1 cellular context compared by ENCODE assay signal in the genomic region with DNA sequence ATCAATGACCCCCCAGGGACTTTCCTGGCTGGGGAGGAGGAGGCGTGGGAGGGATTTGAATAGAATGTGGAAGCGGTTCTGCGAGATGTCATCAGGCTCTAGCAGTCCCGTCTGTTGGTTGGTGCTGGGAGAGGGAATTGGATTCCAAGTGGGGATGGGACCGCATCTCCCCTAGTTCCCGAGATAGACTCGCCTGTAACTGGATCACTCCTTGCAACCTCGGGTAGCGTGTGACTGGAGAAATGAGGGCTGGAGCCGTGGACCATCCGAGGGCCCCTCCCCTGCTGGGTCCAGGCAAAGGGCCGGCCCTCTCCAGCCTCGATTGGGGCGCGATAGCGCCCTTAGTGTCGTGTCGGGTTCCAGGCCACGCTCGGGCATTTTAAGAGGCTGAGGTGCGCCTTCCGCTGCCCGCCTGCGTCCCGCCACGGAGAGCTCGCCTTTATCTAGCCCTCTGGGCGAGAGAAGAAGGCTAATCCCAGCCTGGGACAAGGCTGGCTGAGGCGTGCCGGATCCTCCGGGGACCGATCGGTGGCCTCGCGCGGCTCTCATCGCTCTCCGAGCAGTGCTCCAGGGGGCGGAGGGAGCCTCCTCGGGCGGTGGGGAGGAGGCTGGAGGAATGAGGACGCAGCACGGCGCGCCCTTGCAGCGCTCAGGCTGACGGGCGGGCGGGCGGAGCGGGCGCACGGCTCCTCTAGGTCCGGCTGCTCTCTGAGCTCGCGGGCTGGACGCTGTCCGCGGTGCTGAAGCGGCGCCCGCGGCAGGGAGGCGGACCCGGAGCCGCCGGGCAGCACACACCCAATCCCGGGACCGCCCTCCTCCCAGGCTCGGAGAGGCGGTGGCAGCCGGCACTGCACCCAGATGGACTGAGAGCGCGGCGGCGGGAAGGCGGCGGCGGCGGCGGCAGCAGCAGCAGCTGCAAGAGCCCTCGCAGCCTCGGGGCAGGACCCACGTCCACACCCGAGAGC.
A peak's percentile ranks its signal among the peaks of the same experiment; 100 is the strongest.
TF ChIP-seq lines count a peak whose summit lies in the region.

No MANE protein-coding gene starts in this region.

TF ChIP-seq in HepG2, 621 proteins besides CTCF, POLR2A, EP300 and RAD21 (continued from another document and continues in another):
- TF ChIP-seq ATF5 (CRISPR knock-in tag; IDR thresholded peaks at IDR 0.05; ENCODE audit: low read depth) = peak; percentile 96
- peak; percentile 96 for TF ChIP-seq HINFP (CRISPR knock-in tag; IDR thresholded peaks at IDR 0.05; ENCODE audit: low read depth)
- TF ChIP-seq, protein P1, sequence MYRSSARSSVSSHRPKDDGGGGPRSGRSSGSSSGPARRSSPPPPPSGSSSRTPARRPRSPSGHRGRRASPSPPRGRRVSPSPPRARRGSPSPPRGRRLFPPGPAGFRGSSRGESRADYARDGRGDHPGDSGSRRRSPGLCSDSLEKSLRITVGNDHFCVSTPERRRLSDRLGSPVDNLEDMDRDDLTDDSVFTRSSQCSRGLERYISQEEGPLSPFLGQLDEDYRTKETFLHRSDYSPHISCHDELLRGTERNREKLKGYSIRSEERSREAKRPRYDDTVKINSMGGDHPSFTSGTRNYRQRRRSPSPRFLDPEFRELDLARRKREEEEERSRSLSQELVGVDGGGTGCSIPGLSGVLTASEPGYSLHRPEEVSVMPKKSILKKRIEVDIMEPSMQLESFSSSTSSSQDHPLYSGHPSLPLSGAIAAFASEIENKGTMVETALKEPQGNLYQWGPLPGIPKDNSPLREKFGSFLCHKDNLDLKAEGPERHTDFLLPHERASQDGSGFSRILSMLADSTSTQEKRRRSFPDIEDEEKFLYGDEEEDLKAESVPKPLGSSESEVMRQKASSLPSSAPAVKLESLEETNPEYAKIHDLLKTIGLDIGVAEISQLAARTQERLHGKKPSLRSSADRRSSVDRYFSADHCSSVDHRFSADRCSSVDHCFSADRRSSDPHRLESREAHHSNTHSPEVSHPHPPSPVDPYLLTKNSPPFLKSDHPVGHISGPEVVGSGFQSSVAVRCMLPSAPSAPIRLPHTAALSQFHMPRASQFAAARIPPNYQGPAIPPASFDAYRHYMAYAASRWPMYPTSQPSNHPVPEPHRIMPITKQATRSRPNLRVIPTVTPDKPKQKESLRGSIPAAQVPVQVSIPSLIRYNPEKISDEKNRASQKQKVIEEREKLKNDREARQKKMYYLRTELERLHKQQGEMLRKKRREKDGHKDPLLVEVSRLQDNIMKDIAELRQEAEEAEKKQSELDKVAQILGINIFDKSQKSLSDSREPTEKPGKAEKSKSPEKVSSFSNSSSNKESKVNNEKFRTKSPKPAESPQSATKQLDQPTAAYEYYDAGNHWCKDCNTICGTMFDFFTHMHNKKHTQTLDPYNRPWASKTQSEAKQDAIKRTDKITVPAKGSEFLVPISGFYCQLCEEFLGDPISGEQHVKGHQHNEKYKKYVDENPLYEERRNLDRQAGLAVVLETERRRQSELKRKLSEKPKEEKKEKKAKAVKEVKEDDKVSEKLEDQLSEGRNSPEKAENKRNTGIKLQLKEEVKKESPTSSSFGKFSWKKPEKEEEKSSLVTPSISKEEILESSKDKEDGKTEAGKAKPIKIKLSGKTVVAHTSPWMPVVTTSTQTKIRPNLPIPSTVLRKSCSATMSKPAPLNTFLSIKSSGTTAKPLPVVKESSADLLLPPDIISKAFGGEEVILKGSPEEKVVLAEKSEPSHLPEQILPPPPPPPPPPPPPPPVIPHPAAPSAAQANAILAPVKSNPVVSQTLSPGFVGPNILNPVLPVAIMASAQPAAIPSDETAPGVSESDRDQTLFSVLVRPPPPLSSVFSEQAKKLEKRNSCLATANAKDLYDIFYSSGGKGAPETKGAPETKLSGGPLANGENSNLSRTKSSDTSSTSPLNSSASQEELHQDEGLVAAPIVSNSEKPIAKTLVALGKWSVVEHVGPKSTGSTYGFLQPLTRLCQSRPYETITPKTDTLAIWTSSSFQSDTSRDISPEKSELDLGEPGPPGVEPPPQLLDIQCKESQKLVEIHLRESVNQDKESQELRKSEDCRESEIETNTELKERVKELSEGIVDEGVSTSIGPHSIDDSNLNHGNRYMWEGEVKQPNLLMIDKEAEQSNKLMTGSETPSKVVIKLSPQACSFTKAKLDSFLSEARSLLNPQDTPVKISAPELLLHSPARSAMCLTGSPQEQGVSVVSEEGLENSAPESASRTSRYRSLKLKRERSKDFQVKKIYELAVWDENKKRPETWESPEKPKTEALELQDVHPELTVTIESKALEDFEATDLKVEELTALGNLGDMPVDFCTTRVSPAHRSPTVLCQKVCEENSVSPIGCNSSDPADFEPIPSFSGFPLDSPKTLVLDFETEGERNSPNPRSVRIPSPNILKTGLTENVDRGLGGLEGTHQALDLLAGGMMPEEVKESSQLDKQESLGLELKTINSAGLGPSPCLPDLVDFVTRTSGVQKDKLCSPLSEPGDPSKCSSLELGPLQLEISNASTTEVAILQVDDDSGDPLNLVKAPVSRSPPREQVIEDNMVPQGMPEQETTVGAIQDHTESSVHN (CRISPR knock-in tag; IDR thresholded peaks at IDR 0.05) = peak; percentile 95
- peak; percentile 99 for TF ChIP-seq REPIN1 (CRISPR knock-in tag; IDR thresholded peaks at IDR 0.05; ENCODE audit: borderline replicate concordance, low read depth)
- TF ChIP-seq SMARCE1 (IDR thresholded peaks at IDR 0.05; ENCODE audit: borderline replicate concordance) = no peak
- TF ChIP-seq, protein P2, sequence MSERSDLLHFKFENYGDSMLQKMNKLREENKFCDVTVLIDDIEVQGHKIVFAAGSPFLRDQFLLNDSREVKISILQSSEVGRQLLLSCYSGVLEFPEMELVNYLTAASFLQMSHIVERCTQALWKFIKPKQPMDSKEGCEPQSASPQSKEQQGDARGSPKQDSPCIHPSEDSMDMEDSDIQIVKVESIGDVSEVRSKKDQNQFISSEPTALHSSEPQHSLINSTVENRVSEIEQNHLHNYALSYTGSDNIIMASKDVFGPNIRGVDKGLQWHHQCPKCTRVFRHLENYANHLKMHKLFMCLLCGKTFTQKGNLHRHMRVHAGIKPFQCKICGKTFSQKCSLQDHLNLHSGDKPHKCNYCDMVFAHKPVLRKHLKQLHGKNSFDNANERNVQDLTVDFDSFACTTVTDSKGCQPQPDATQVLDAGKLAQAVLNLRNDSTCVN (CRISPR knock-in tag; IDR thresholded peaks at IDR 0.05; ENCODE audit: borderline replicate concordance) = peak; percentile 95
- no peak for TF ChIP-seq PTBP1 (IDR thresholded peaks at IDR 0.05; ENCODE audit: low read depth, low read length, poor library complexity, severe bottlenecking)
- no peak for TF ChIP-seq SRF (IDR thresholded peaks at IDR 0.05; ENCODE audit: low read depth, low read length)
- TF ChIP-seq ZNF841 (CRISPR knock-in tag; IDR thresholded peaks at IDR 0.05; ENCODE audit: borderline replicate concordance) = peak; percentile 92; the same call in 1 of the 2 replicates
- 0 out of 2 replicates have a peak, but pooled peaks have one; percentile 47 for TF ChIP-seq SNAPC4 (CRISPR knock-in tag; IDR thresholded peaks at IDR 0.05)
- peak; percentile 84 for TF ChIP-seq GABPB1 (CRISPR knock-in tag; IDR thresholded peaks at IDR 0.05)
- peak; percentile 67 for TF ChIP-seq PHF5A (CRISPR knock-in tag; IDR thresholded peaks at IDR 0.05; ENCODE audit: low read depth, unreplicated experiment)
- TF ChIP-seq SOX6 (IDR thresholded peaks at IDR 0.05) = no peak
- TF ChIP-seq SOX6 (CRISPR knock-in tag; IDR thresholded peaks at IDR 0.05) = peak; percentile 74
- TF ChIP-seq ELF1 (CRISPR knock-in tag; IDR thresholded peaks at IDR 0.05) = peak; percentile 53; the same call in 1 of the 2 replicates
- TF ChIP-seq MTF2 (CRISPR knock-in tag; IDR thresholded peaks at IDR 0.05; ENCODE audit: borderline replicate concordance) = peak; percentile 89; the same call in 1 of the 2 replicates
- TF ChIP-seq, protein P3, sequence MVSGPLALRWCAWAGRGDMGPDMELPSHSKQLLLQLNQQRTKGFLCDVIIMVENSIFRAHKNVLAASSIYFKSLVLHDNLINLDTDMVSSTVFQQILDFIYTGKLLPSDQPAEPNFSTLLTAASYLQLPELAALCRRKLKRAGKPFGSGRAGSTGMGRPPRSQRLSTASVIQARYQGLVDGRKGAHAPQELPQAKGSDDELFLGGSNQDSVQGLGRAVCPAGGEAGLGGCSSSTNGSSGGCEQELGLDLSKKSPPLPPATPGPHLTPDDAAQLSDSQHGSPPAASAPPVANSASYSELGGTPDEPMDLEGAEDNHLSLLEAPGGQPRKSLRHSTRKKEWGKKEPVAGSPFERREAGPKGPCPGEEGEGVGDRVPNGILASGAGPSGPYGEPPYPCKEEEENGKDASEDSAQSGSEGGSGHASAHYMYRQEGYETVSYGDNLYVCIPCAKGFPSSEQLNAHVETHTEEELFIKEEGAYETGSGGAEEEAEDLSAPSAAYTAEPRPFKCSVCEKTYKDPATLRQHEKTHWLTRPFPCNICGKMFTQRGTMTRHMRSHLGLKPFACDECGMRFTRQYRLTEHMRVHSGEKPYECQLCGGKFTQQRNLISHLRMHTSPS (CRISPR knock-in tag; IDR thresholded peaks at IDR 0.05; ENCODE audit: low read depth) = peak; percentile 87
- no peak for TF ChIP-seq GTF3A (CRISPR knock-in tag; conservative IDR thresholded peaks at IDR 0.05)
- TF ChIP-seq TGIF2 (CRISPR knock-in tag; IDR thresholded peaks at IDR 0.05) = peak; percentile 96
- TF ChIP-seq ZBTB38 (CRISPR knock-in tag; IDR thresholded peaks at IDR 0.05) = peak; percentile 96
- TF ChIP-seq ESRRA (CRISPR knock-in tag; IDR thresholded peaks at IDR 0.05; ENCODE audit: low read depth) = peak; percentile 80
- peak; percentile 98 for TF ChIP-seq FLYWCH1 (CRISPR knock-in tag; IDR thresholded peaks at IDR 0.05)
- no peak for TF ChIP-seq ZNF672 (CRISPR knock-in tag; IDR thresholded peaks at IDR 0.05)
- TF ChIP-seq, protein P4, sequence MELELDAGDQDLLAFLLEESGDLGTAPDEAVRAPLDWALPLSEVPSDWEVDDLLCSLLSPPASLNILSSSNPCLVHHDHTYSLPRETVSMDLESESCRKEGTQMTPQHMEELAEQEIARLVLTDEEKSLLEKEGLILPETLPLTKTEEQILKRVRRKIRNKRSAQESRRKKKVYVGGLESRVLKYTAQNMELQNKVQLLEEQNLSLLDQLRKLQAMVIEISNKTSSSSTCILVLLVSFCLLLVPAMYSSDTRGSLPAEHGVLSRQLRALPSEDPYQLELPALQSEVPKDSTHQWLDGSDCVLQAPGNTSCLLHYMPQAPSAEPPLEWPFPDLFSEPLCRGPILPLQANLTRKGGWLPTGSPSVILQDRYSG (CRISPR knock-in tag; IDR thresholded peaks at IDR 0.05) = peak; percentile 98
- peak; percentile 99 for TF ChIP-seq SAFB2 (CRISPR knock-in tag; IDR thresholded peaks at IDR 0.05; ENCODE audit: borderline replicate concordance, low read depth)
- peak; percentile 97 for TF ChIP-seq CENPT (CRISPR knock-in tag; IDR thresholded peaks at IDR 0.05; ENCODE audit: low read depth)
- TF ChIP-seq ZFAT (CRISPR knock-in tag; conservative IDR thresholded peaks at IDR 0.05) = peak; percentile 87; the same call in 1 of the 2 replicates
- no peak; the same call in 1 of the 2 replicates for TF ChIP-seq ZNF556 (CRISPR knock-in tag; IDR thresholded peaks at IDR 0.05; ENCODE audit: borderline replicate concordance)
- no peak for TF ChIP-seq FOXK2 (IDR thresholded peaks at IDR 0.05)
